ENCODE assay signal across 16 cellular contexts in the genomic region with DNA sequence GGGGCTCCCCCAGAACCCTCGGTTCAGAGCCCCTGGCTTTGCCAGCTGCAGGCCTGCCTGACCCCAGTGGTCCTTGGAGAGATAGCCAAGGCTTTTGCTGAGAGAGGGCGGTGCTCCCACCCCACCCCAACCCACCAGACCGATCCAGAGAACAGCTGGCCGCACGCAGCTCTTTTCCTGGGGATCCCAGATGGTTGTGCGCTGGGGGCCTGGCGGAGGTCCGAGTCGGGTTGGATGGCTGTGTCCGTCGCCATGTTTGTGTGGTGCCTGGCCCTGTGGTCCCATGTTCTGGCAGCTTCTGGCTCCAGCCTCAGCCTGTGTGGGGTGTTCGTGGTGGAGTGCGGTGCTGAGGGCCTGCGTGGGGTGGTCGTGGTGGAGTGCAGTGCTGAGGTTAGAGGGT.
A peak's percentile ranks its signal among the peaks of the same experiment; 100 is the strongest.
DNase-seq lines count a peak whose midpoint lies in the region; ATAC-seq and TF ChIP-seq lines count a peak whose summit lies in the region.
"Had no signal": no experiment of that assay in that cellular context is flagged by ENCODE, and none has a peak within 500 bp of the region (broad histone marks: within the 10 kb centered on the region; RNA-seq: fewer than 3 reads in every experiment).

No MANE protein-coding gene starts in this region.

- ATAC-seq in left ventricle myocardium superior: peak; percentile 1
- ATAC-seq in gastrocnemius medialis: no peak
- ATAC-seq: HepG2 had no signal

- no peaks in the 10 kb centered on the region for H3K27me3 ChIP-seq in WERI-Rb-1 (ENCODE audit: insufficient read depth, low read depth, severe bottlenecking)
- no peaks in the 10 kb centered on the region for H3K27me3 ChIP-seq in gastrocnemius medialis
- H3K27me3 ChIP-seq in H7 (ENCODE audit: control insufficient read depth, insufficient read depth, low read length): no peaks in the 10 kb centered on the region
- H3K27me3 ChIP-seq: BLaER1 had no signal

- in situ Hi-C loops in gastrocnemius medialis (cut with MboI; ENCODE audit: low sequenced_read_pairs in 4 of 4): no loop called here

- TF ChIP-seq CTCF in WERI-Rb-1 (IDR thresholded peaks at IDR 0.05; ENCODE audit: low read depth, low read length): no peak
- no peak for TF ChIP-seq CTCF in gastrocnemius medialis (IDR thresholded peaks at IDR 0.05 in 4 of 5, conservative IDR thresholded peaks at IDR 0.05 in 1 of 5)

- H3K9me3 ChIP-seq in WERI-Rb-1 (ENCODE audit: severe bottlenecking): no peaks in the 10 kb centered on the region
- no peaks in the 10 kb centered on the region for H3K9me3 ChIP-seq in gastrocnemius medialis
- H3K9me3 ChIP-seq: BLaER1 had no signal

- H3K27ac ChIP-seq in WERI-Rb-1 (peak overlapping the region; percentile 91), gastrocnemius medialis (peak overlapping the region; percentile 90 to 98 (median 98))
- H3K27ac ChIP-seq: BLaER1 had no signal

- no peak for DNase-seq in left ventricle myocardium superior
- DNase-seq in cardiac septum (ENCODE audit: low spot score): no peak
- no peak for DNase-seq in WERI-Rb-1
- DNase-seq in gastrocnemius medialis: no peak
- no peak for DNase-seq in activated gamma-delta T cell (lab: John Stamatoyannopoulos, UW)
- DNase-seq in pons (ENCODE audit: low spot score): no peak
- no peak for DNase-seq in H7
- DNase-seq: 8988T; CD4-positive, alpha-beta memory T cell; DMS153; DMS79; GDM1; GOT3; H9 had no signal

- H3K4me3 ChIP-seq in WERI-Rb-1 (ENCODE audit: low read depth, low read length) (no peak overlapping the region), gastrocnemius medialis (no peak overlapping the region), H7 (ENCODE audit: insufficient read depth, low read depth, low read length) (no peak overlapping the region)
- H3K4me3 ChIP-seq: BLaER1 had no signal

- H3K36me3 ChIP-seq in WERI-Rb-1 (peaks cover 20% of the 10 kb centered on the region), gastrocnemius medialis (peaks cover 0 to 4% of the 10 kb centered on the region in 2 donors), H7 (replicated peaks; ENCODE audit: control insufficient read depth, insufficient read depth, low read length) (no peaks in the 10 kb centered on the region; the same call in 1 of the 2 replicates)

- H3K4me1 ChIP-seq in gastrocnemius medialis: peaks cover 46 to 63% of the 10 kb centered on the region in 2 donors

- no peak for TF ChIP-seq POLR2A in gastrocnemius medialis (IDR thresholded peaks at IDR 0.05)

- intact Hi-C loops in left ventricle myocardium superior (cut with micrococcal nuclease): no loop called here
- intact Hi-C loops in cardiac septum (cut with DNase I): no loop called here
- intact Hi-C loops in gastrocnemius medialis (cut with DNase I; ENCODE audit: low total_unique reads): loop anchor here (5.0 kb wide), 1 partner anchor 96 kb away; a partner anchor contains a TSS
